Comparison of ENCODE assay signal across 31 cellular contexts in the genomic region with DNA sequence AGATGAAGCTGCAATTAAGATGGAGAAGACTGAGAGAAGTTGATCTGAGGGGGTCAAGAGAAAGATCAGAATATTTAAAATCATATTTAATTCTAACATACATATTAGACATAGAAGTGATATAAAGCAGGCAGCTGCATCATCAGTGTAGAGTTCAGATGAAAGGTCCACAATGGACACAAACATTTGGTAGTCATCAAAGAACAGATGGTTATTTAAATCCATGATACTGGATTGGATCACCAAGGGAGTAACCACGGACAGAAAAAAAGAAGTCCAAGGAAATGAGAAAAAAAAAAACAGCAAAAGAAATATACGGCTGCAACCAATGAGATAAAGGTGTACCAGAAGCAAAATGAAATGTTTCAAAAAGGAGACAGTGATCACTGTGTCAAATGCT. TPM values are rescaled to one million over a fixed set of nuclear protein-coding genes. Genes with fewer than 3 reads are reported as not detected.
"Had no signal": no experiment of that assay in that cellular context is flagged by ENCODE, and none has a peak within 500 bp of the region (broad histone marks: within the 10 kb centered on the region; RNA-seq: fewer than 3 reads in every experiment).

No MANE protein-coding gene starts in this region.

- H3K4me1 ChIP-seq: adrenal gland, body of pancreas, colonic mucosa, esophagus muscularis mucosa, gastroesophageal sphincter, heart right ventricle had no signal

- DNase-seq: activated B cell treated with CpG ODN at 0.5 μM for 24 hours; activated CD4-positive, alpha-beta T cell treated with anti-CD3 and anti-CD28 coated beads for 48 hours; activated CD4-positive, alpha-beta T cell treated with anti-CD3 and anti-CD28 coated beads, Interleukin-2, amount 50 U/mL, for 1 hour; activated CD4-positive, alpha-beta T cell treated with anti-CD3 and anti-CD28 coated beads, Interleukin-2, amount 50 U/mL, for 48 hours; activated CD8-positive, alpha-beta memory T cell treated with anti-CD3 and anti-CD28 coated beads for 24 hours; activated CD8-positive, alpha-beta T cell treated with anti-CD3 and anti-CD28 coated beads for 36 hours; activated effector memory CD4-positive, alpha-beta T cell treated with anti-CD3 and anti-CD28 coated beads, Interleukin-2, amount 50 U/mL, for 16 hours; activated naive CD4-positive, alpha-beta T cell treated with anti-CD3 and anti-CD28 coated beads for 36 hours; activated naive CD8-positive, alpha-beta T cell treated with anti-CD3 and anti-CD28 coated beads for 36 hours; activated naive CD8-positive, alpha-beta T cell treated with anti-CD3 and anti-CD28 coated beads, Interleukin-2, amount 50 U/mL, for 24 hours; activated T-cell treated with anti-CD3 and anti-CD28 coated beads, Interleukin-2, amount 50 U/mL, for 4 hours; adrenal gland; amygdala; aorta; body of pancreas; caudate nucleus; cerebellar nuclear complex; colonic mucosa; dorsolateral prefrontal cortex; effector memory CD4-positive, alpha-beta T cell; endodermal cell; erythroblast; foreskin melanocyte; heart right ventricle; T-helper 17 cell; T1000; WERI-Rb-1 had no signal

- H3K9me3 ChIP-seq: adrenal gland, body of pancreas, colonic mucosa, esophagus muscularis mucosa, gastroesophageal sphincter, heart right ventricle had no signal

- H3K27ac ChIP-seq: adrenal gland, body of pancreas, colonic mucosa, dorsolateral prefrontal cortex, esophagus muscularis mucosa, gastroesophageal sphincter, heart right ventricle, hepatocyte, WERI-Rb-1 had no signal

- H2AFZ ChIP-seq: hepatocyte had no signal

- H3K36me3 ChIP-seq: adrenal gland, colonic mucosa, esophagus muscularis mucosa, gastroesophageal sphincter, heart right ventricle, WERI-Rb-1 had no signal

- H3K27me3 ChIP-seq: adrenal gland, body of pancreas, colonic mucosa, dorsolateral prefrontal cortex, esophagus muscularis mucosa, gastroesophageal sphincter, heart right ventricle, hepatocyte had no signal

- H3K4me3 ChIP-seq: adrenal gland, body of pancreas, colonic mucosa, dorsolateral prefrontal cortex, esophagus muscularis mucosa, gastroesophageal sphincter, heart right ventricle, hepatocyte had no signal

- H3K4me2 ChIP-seq: hepatocyte had no signal

- H3K79me2 ChIP-seq: hepatocyte had no signal

- ATAC-seq: activated CD4-positive, CD25-positive, alpha-beta regulatory T cell treated with anti-CD3 and anti-CD28 coated beads, Interleukin-2, amount 50 U/mL, for 24 hours; activated CD8-positive, alpha-beta T cell treated with anti-CD3 and anti-CD28 coated beads for 36 hours; activated naive CD8-positive, alpha-beta T cell treated with anti-CD3 and anti-CD28 coated beads, Interleukin-2, amount 50 U/mL, for 24 hours; activated T-cell treated with anti-CD3 and anti-CD28 coated beads, Interleukin-2, amount 50 U/mL, for 4 hours; body of pancreas; gastroesophageal sphincter; heart right ventricle; T-helper 17 cell had no signal

RNA-seq across cellular contexts. Expression of a gene that starts 20.1 kb away (rescaled TPM):
- total RNA-seq: activated B cell treated with CpG ODN at 0.5 μM for 24 hours; activated CD8-positive, alpha-beta T cell treated with anti-CD3 and anti-CD28 coated beads for 36 hours; activated naive CD4-positive, alpha-beta T cell treated with anti-CD3 and anti-CD28 coated beads for 36 hours; activated T-cell treated with anti-CD3 and anti-CD28 coated beads, Interleukin-2, amount 50 U/mL, for 4 hours had no signal
